In the genomic region with DNA sequence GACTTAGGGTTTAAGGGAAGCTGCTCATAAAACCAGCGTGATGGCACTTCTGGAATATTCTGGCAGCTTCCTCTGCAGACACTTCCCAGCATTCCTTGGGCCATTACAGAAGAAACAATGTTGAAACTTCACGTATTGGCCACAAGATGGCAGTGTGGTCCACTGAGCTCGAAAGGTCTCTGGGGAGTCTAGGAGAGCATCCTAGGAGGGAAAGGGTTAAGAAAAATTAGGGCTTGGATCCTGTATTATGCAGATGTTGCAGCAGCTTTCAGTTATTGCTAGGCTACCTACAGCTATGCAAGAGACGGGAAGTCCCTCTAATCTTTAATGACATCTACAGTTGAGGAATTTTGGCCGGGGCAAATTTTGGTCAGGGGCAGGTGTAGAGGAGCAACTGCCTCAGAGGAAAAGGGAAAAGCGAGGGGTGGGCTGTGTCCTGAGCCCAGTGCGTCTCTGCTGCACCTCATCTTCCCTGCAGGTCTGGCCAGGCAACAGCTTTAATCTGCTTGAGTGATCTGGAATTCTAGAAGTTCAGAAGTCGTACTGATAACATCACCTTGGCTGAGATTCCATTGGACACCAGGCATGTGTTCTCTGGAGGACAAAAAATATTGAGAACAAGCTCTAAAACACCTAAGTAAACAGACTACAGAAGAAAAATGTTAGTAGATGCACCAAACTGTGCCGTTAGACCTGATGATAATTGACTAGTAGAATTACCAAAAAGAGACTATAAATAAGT, we compare ENCODE assay signal across 8 cellular contexts.
A peak's percentile ranks its signal among the peaks of the same experiment; 100 is the strongest.
DNase-seq lines count a peak whose midpoint lies in the region; ATAC-seq and TF ChIP-seq lines count a peak whose summit lies in the region.

No MANE protein-coding gene starts in this region.

- DNase-seq in activated naive CD4-positive, alpha-beta T cell treated with Interleukin-2 at 50 U/mL for 16 hours = peak; percentile 26
- no peak for DNase-seq in activated naive CD4-positive, alpha-beta T cell treated with anti-CD3 and anti-CD28 coated beads, Interleukin-2, amount 50 U/mL, for 16 hours
- DNase-seq in HL-60 (ENCODE audit: low read depth in 1 of 2, low spot score in 1 of 2) (peak; percentile 56 to 57), T-helper 17 cell (no peak), fibroblast of villous mesenchyme (ENCODE audit: low read depth) (peak; percentile 65), progenitor cell of endocrine pancreas (ENCODE audit: low spot score, unreplicated experiment) (no peak), NCI-H1092 treated with DMSO at 0.1 percent for 48 hours (lab: John Stamatoyannopoulos, UW) (no peak)

- peaks cover 4% of the 10 kb centered on the region for H3K9me3 Mint-ChIP-seq in progenitor cell of endocrine pancreas (ENCODE audit: low read depth)

- no peak overlapping the region for H3K4me3 ChIP-seq in HL-60 (replicated peaks; ENCODE audit: insufficient read depth, low read length)
- H3K4me3 ChIP-seq in fibroblast of villous mesenchyme (ENCODE audit: low read depth, low read length) = no peak overlapping the region

- peak; percentile 62 for ATAC-seq in GM21528 (IDR thresholded peaks at IDR 0.05; ENCODE audit: low FRiP score, unreplicated experiment)
- peak; percentile 41 for ATAC-seq in T-helper 17 cell

- H3K27me3 Mint-ChIP-seq in T-helper 17 cell = no peaks in the 10 kb centered on the region
- peaks cover 22% of the 10 kb centered on the region for H3K27me3 Mint-ChIP-seq in progenitor cell of endocrine pancreas

- no peaks in the 10 kb centered on the region for H3K27me3 ChIP-seq in HL-60 (ENCODE audit: insufficient read depth, poor library complexity, severe bottlenecking)

- H3K4me1 Mint-ChIP-seq in T-helper 17 cell = peaks cover 66% of the 10 kb centered on the region
- H3K4me1 Mint-ChIP-seq in progenitor cell of endocrine pancreas (ENCODE audit: low read depth) = peaks cover 5% of the 10 kb centered on the region

- H3K27ac ChIP-seq in HL-60 (replicated peaks) = no peak overlapping the region

- TF ChIP-seq CTCF in HL-60 (IDR thresholded peaks at IDR 0.05; ENCODE audit: insufficient read depth, low read length) (peak; percentile 41), fibroblast of villous mesenchyme (IDR thresholded peaks at IDR 0.05; ENCODE audit: insufficient read depth, low read depth, low read length) (peak; percentile 78), progenitor cell of endocrine pancreas (IDR thresholded peaks at IDR 0.05; ENCODE audit: unreplicated experiment) (peak; percentile 56)

- H3K27ac Mint-ChIP-seq in T-helper 17 cell = peak overlapping the region; percentile 86
- H3K27ac Mint-ChIP-seq in progenitor cell of endocrine pancreas = no peak overlapping the region

- no peaks in the 10 kb centered on the region for H3K9me3 ChIP-seq in T-helper 17 cell (ENCODE audit: control insufficient read depth, low read length, poor library complexity, severe bottlenecking)

- H3K4me3 Mint-ChIP-seq in T-helper 17 cell = peak overlapping the region; percentile 56
- no peak overlapping the region for H3K4me3 Mint-ChIP-seq in progenitor cell of endocrine pancreas (ENCODE audit: low read depth)

- H3K36me3 Mint-ChIP-seq in T-helper 17 cell (ENCODE audit: low read depth) (no peaks in the 10 kb centered on the region), progenitor cell of endocrine pancreas (ENCODE audit: insufficient read depth) (no peaks in the 10 kb centered on the region)

Comparison
In these comparisons a context has a peak if more than half of its experiments do, and no peak if none do; other contexts are left out.
1. DNase-seq: peak in activated naive CD4-positive, alpha-beta T cell treated with Interleukin-2 at 50 U/mL for 16 hours (single experiment), HL-60 (2 of 2) and fibroblast of villous mesenchyme (single experiment); none in activated naive CD4-positive, alpha-beta T cell treated with anti-CD3 and anti-CD28 coated beads, Interleukin-2, amount 50 U/mL, for 16 hours (single experiment), T-helper 17 cell (0 of 3), progenitor cell of endocrine pancreas (single experiment) and NCI-H1092 treated with DMSO at 0.1 percent for 48 hours (single experiment).
2. Peak in every context shown above with its lines, with median percentiles within 50 percentile points of each other: CTCF ChIP-seq.